1 cellular context compared by ENCODE assay signal in the genomic region with DNA sequence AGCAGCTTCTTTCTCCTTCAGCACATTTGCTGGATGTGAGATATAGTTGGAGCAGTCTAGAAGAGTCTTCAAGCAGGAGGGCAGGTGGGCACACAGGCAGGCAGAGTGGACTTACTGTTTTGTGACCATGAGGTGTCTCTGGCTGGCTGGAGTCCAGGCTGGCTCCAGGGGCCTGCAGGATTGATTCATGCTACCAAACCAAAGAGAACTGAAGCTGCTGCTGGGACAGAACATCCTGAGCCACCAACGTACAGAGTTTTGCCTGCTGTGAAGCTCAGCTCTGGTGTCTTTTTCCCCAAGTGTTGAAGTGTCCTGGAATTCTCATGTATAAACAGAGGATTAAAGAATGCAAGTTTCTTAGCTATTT.
TF ChIP-seq lines count a peak whose summit lies in the region.

No MANE protein-coding gene starts in this region.

TF ChIP-seq in IMR-90, 13 proteins besides CTCF, POLR2A, EP300 and RAD21 (continued from another document):
- TF ChIP-seq NFE2L2 (IDR thresholded peaks at IDR 0.05; ENCODE audit: low read depth, low read length) (no peak), CEBPB (IDR thresholded peaks at IDR 0.05; ENCODE audit: low read depth, low read length) (no peak), RCOR1 (IDR thresholded peaks at IDR 0.05; ENCODE audit: insufficient replicate concordance, low read length) (no peak), FOS (IDR thresholded peaks at IDR 0.05; ENCODE audit: low read depth, low read length) (no peak), USF2 (IDR thresholded peaks at IDR 0.05; ENCODE audit: low read depth, low read length) (no peak), ELK1 (IDR thresholded peaks at IDR 0.05; ENCODE audit: borderline replicate concordance, low read depth, low read length) (no peak)
